1 cellular context compared by ENCODE assay signal in genomic region chr16:692356-693108, GRCh38.
TF ChIP-seq lines count a peak whose summit lies in the region.

No MANE protein-coding gene starts in this region.

TF ChIP-seq in K562, 482 proteins besides CTCF, POLR2A, EP300 and RAD21:
- TF ChIP-seq ZBTB7A (IDR thresholded peaks at IDR 0.05; ENCODE audit: borderline replicate concordance, control insufficient read depth, low read depth, low read length) (peak; percentile 45; the same call in 1 of the 2 replicates), BRF1 (IDR thresholded peaks at IDR 0.05; ENCODE audit: borderline replicate concordance, extremely low read depth, insufficient read length) (no peak), ZNF121 (CRISPR knock-in tag; conservative IDR thresholded peaks at IDR 0.05) (no peak), TFE3 (CRISPR knock-in tag; IDR thresholded peaks at IDR 0.05) (peak; percentile 87), TOE1 (IDR thresholded peaks at IDR 0.05; ENCODE audit: borderline replicate concordance) (peak; percentile 30; the same call in 1 of the 2 replicates), TOE1 (CRISPR knock-in tag; IDR thresholded peaks at IDR 0.05; ENCODE audit: borderline replicate concordance, low read depth) (no peak), NR1H2 (CRISPR knock-in tag; IDR thresholded peaks at IDR 0.05) (no peak), GTF2F1 (IDR thresholded peaks at IDR 0.05; ENCODE audit: low read depth, low read length) (no peak), RAD51 (IDR thresholded peaks at IDR 0.05; ENCODE audit: borderline replicate concordance, low read depth) (peak; percentile 68)
